1 cellular context compared by ENCODE assay signal in the genomic region with DNA sequence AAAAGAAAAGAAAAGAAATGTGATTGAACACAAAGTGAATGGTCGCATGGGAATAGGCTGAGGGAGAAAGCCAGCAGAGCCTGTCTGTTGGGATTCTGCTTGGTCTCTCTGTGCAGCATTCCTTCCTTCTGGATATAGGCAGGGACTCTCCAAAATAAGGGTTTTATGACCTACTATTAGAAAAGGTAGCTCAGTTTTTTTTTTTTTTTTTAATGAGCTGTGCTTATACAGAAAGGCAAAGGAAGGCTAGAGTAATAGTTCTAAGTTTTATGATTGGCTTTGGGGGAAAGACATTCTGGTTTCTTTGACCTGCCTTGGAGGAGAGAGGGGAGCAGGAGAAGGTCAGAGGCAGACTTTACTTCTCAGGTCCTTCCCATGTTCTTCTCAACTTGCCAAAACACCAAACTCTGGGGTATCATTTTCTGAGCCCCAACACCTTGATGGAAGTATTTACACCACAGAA.
TF ChIP-seq lines count a peak whose summit lies in the region.

No MANE protein-coding gene starts in this region.

TF ChIP-seq in HepG2, 621 proteins besides CTCF, POLR2A, EP300 and RAD21 (continues in another document):
- TF ChIP-seq KDM2A (CRISPR knock-in tag; IDR thresholded peaks at IDR 0.05; ENCODE audit: borderline replicate concordance, low read depth) (no peak), SIX4 (CRISPR knock-in tag; IDR thresholded peaks at IDR 0.05) (0 out of 2 replicates have a peak, but pooled peaks have one; percentile 53), POGZ (CRISPR knock-in tag; IDR thresholded peaks at IDR 0.05) (no peak; the same call in 1 of the 2 replicates), NAIF1 (CRISPR knock-in tag; IDR thresholded peaks at IDR 0.05; ENCODE audit: borderline replicate concordance) (no peak), HOXA3 (CRISPR knock-in tag; IDR thresholded peaks at IDR 0.05) (no peak), ZNF552 (CRISPR knock-in tag; IDR thresholded peaks at IDR 0.05; ENCODE audit: borderline replicate concordance) (no peak), ZNF670 (CRISPR knock-in tag; IDR thresholded peaks at IDR 0.05; ENCODE audit: borderline replicate concordance) (no peak), ZBTB42 (CRISPR knock-in tag; IDR thresholded peaks at IDR 0.05) (no peak), CCDC6 (CRISPR knock-in tag; IDR thresholded peaks at IDR 0.05) (no peak), ZNF776 (CRISPR knock-in tag; IDR thresholded peaks at IDR 0.05) (no peak), ZNF782 (CRISPR knock-in tag; IDR thresholded peaks at IDR 0.05; ENCODE audit: borderline replicate concordance) (no peak), TARDBP (CRISPR knock-in tag; IDR thresholded peaks at IDR 0.05) (no peak), FOXM1 (CRISPR knock-in tag; IDR thresholded peaks at IDR 0.05) (no peak), ATF1 (CRISPR knock-in tag; IDR thresholded peaks at IDR 0.05) (no peak), ZNF878 (CRISPR knock-in tag; IDR thresholded peaks at IDR 0.05) (no peak), KLF12 (CRISPR knock-in tag; IDR thresholded peaks at IDR 0.05; ENCODE audit: borderline replicate concordance) (no peak), CHD4 (IDR thresholded peaks at IDR 0.05; ENCODE audit: borderline replicate concordance, low read length) (0 out of 2 replicates have a peak, but pooled peaks have one; percentile 79), NR2F2 (IDR thresholded peaks at IDR 0.05; ENCODE audit: borderline replicate concordance, low read depth) (0 out of 2 replicates have a peak, but pooled peaks have one; percentile 67), ZFP36 (IDR thresholded peaks at IDR 0.05; ENCODE audit: borderline replicate concordance, low read depth, low read length, partially characterized antibody) (no peak), ZSCAN29 (CRISPR knock-in tag; conservative IDR thresholded peaks at IDR 0.05) (no peak), REXO4 (CRISPR knock-in tag; IDR thresholded peaks at IDR 0.05; ENCODE audit: borderline replicate concordance) (no peak), ZNF567 (CRISPR knock-in tag; IDR thresholded peaks at IDR 0.05; ENCODE audit: borderline replicate concordance) (no peak), ZNF543 (CRISPR knock-in tag; IDR thresholded peaks at IDR 0.05) (no peak), ZNF326 (CRISPR knock-in tag; IDR thresholded peaks at IDR 0.05; ENCODE audit: borderline replicate concordance) (no peak), SAFB2 (CRISPR knock-in tag; IDR thresholded peaks at IDR 0.05; ENCODE audit: borderline replicate concordance, low read depth) (peak; percentile 16; the same call in 1 of the 2 replicates), MED8 (CRISPR knock-in tag; IDR thresholded peaks at IDR 0.05; ENCODE audit: insufficient replicate concordance) (no peak), TRIM24 (CRISPR knock-in tag; IDR thresholded peaks at IDR 0.05) (0 out of 2 replicates have a peak, but pooled peaks have one; percentile 58), ATF7-NPFF (CRISPR knock-in tag; IDR thresholded peaks at IDR 0.05; ENCODE audit: low read depth) (no peak), ZNF644 (CRISPR knock-in tag; IDR thresholded peaks at IDR 0.05; ENCODE audit: low read depth) (0 out of 2 replicates have a peak, but pooled peaks have one; percentile 61), ZNF264 (CRISPR knock-in tag; IDR thresholded peaks at IDR 0.05) (peak; percentile 39), TCF12 (IDR thresholded peaks at IDR 0.05) (no peak), TCF12 (CRISPR knock-in tag; IDR thresholded peaks at IDR 0.05) (no peak), ZFP82 (CRISPR knock-in tag; IDR thresholded peaks at IDR 0.05; ENCODE audit: borderline replicate concordance) (0 out of 2 replicates have a peak, but pooled peaks have one; percentile 72), CREM (IDR thresholded peaks at IDR 0.05) (no peak), CREM (CRISPR knock-in tag; IDR thresholded peaks at IDR 0.05) (no peak), ZNF335 (CRISPR knock-in tag; IDR thresholded peaks at IDR 0.05) (no peak), MTF1 (CRISPR knock-in tag; IDR thresholded peaks at IDR 0.05) (no peak)
- TF ChIP-seq, protein P1, sequence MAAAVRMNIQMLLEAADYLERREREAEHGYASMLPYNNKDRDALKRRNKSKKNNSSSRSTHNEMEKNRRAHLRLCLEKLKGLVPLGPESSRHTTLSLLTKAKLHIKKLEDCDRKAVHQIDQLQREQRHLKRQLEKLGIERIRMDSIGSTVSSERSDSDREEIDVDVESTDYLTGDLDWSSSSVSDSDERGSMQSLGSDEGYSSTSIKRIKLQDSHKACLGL (CRISPR knock-in tag; IDR thresholded peaks at IDR 0.05) = no peak
- TF ChIP-seq, protein P2, sequence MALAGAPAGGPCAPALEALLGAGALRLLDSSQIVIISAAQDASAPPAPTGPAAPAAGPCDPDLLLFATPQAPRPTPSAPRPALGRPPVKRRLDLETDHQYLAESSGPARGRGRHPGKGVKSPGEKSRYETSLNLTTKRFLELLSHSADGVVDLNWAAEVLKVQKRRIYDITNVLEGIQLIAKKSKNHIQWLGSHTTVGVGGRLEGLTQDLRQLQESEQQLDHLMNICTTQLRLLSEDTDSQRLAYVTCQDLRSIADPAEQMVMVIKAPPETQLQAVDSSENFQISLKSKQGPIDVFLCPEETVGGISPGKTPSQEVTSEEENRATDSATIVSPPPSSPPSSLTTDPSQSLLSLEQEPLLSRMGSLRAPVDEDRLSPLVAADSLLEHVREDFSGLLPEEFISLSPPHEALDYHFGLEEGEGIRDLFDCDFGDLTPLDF (CRISPR knock-in tag; IDR thresholded peaks at IDR 0.05) = no peak; the same call in 1 of the 2 replicates
- TF ChIP-seq, protein P3, sequence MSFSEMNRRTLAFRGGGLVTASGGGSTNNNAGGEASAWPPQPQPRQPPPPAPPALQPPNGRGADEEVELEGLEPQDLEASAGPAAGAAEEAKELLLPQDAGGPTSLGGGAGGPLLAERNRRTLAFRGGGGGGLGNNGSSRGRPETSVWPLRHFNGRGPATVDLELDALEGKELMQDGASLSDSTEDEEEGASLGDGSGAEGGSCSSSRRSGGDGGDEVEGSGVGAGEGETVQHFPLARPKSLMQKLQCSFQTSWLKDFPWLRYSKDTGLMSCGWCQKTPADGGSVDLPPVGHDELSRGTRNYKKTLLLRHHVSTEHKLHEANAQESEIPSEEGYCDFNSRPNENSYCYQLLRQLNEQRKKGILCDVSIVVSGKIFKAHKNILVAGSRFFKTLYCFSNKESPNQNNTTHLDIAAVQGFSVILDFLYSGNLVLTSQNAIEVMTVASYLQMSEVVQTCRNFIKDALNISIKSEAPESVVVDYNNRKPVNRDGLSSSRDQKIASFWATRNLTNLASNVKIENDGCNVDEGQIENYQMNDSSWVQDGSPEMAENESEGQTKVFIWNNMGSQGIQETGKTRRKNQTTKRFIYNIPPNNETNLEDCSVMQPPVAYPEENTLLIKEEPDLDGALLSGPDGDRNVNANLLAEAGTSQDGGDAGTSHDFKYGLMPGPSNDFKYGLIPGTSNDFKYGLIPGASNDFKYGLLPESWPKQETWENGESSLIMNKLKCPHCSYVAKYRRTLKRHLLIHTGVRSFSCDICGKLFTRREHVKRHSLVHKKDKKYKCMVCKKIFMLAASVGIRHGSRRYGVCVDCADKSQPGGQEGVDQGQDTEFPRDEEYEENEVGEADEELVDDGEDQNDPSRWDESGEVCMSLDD (CRISPR knock-in tag; IDR thresholded peaks at IDR 0.05; ENCODE audit: borderline replicate concordance) = peak; percentile 99
- TF ChIP-seq, protein P4, sequence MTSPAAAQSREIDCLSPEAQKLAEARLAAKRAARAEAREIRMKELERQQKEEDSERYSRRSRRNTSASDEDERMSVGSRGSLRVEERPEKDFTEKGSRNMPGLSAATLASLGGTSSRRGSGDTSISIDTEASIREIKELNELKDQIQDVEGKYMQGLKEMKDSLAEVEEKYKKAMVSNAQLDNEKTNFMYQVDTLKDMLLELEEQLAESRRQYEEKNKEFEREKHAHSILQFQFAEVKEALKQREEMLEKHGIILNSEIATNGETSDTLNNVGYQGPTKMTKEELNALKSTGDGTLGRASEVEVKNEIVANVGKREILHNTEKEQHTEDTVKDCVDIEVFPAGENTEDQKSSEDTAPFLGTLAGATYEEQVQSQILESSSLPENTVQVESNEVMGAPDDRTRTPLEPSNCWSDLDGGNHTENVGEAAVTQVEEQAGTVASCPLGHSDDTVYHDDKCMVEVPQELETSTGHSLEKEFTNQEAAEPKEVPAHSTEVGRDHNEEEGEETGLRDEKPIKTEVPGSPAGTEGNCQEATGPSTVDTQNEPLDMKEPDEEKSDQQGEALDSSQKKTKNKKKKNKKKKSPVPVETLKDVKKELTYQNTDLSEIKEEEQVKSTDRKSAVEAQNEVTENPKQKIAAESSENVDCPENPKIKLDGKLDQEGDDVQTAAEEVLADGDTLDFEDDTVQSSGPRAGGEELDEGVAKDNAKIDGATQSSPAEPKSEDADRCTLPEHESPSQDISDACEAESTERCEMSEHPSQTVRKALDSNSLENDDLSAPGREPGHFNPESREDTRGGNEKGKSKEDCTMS (CRISPR knock-in tag; conservative IDR thresholded peaks at IDR 0.05) = no peak
- TF ChIP-seq, protein P5, sequence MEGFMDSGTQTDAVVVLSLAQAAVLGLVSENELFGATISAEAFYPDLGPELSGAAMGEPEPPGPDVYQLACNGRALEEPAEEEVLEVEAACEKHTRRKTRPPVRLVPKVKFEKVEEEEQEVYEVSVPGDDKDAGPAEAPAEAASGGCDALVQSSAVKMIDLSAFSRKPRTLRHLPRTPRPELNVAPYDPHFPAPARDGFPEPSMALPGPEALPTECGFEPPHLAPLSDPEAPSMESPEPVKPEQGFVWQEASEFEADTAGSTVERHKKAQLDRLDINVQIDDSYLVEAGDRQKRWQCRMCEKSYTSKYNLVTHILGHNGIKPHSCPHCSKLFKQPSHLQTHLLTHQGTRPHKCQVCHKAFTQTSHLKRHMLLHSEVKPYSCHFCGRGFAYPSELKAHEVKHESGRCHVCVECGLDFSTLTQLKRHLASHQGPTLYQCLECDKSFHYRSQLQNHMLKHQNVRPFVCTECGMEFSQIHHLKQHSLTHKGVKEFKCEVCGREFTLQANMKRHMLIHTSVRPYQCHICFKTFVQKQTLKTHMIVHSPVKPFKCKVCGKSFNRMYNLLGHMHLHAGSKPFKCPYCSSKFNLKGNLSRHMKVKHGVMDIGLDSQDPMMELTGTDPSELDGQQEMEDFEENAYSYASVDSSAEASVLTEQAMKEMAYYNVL (CRISPR knock-in tag; IDR thresholded peaks at IDR 0.05; ENCODE audit: borderline replicate concordance) = no peak
- TF ChIP-seq, protein P6, sequence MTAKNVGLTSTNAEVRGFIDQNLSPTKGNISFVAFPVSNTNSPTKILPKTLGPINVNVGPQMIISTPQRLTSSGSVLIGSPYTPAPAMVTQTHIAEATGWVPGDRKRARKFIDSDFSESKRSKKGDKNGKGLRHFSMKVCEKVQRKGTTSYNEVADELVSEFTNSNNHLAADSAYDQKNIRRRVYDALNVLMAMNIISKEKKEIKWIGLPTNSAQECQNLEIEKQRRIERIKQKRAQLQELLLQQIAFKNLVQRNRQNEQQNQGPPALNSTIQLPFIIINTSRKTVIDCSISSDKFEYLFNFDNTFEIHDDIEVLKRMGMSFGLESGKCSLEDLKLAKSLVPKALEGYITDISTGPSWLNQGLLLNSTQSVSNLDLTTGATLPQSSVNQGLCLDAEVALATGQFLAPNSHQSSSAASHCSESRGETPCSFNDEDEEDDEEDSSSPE (CRISPR knock-in tag; IDR thresholded peaks at IDR 0.05) = no peak
- TF ChIP-seq, protein P7, sequence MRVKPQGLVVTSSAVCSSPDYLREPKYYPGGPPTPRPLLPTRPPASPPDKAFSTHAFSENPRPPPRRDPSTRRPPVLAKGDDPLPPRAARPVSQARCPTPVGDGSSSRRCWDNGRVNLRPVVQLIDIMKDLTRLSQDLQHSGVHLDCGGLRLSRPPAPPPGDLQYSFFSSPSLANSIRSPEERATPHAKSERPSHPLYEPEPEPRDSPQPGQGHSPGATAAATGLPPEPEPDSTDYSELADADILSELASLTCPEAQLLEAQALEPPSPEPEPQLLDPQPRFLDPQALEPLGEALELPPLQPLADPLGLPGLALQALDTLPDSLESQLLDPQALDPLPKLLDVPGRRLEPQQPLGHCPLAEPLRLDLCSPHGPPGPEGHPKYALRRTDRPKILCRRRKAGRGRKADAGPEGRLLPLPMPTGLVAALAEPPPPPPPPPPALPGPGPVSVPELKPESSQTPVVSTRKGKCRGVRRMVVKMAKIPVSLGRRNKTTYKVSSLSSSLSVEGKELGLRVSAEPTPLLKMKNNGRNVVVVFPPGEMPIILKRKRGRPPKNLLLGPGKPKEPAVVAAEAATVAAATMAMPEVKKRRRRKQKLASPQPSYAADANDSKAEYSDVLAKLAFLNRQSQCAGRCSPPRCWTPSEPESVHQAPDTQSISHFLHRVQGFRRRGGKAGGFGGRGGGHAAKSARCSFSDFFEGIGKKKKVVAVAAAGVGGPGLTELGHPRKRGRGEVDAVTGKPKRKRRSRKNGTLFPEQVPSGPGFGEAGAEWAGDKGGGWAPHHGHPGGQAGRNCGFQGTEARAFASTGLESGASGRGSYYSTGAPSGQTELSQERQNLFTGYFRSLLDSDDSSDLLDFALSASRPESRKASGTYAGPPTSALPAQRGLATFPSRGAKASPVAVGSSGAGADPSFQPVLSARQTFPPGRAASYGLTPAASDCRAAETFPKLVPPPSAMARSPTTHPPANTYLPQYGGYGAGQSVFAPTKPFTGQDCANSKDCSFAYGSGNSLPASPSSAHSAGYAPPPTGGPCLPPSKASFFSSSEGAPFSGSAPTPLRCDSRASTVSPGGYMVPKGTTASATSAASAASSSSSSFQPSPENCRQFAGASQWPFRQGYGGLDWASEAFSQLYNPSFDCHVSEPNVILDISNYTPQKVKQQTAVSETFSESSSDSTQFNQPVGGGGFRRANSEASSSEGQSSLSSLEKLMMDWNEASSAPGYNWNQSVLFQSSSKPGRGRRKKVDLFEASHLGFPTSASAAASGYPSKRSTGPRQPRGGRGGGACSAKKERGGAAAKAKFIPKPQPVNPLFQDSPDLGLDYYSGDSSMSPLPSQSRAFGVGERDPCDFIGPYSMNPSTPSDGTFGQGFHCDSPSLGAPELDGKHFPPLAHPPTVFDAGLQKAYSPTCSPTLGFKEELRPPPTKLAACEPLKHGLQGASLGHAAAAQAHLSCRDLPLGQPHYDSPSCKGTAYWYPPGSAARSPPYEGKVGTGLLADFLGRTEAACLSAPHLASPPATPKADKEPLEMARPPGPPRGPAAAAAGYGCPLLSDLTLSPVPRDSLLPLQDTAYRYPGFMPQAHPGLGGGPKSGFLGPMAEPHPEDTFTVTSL (CRISPR knock-in tag; IDR thresholded peaks at IDR 0.05; ENCODE audit: borderline replicate concordance) = no peak
- TF ChIP-seq, protein P8, sequence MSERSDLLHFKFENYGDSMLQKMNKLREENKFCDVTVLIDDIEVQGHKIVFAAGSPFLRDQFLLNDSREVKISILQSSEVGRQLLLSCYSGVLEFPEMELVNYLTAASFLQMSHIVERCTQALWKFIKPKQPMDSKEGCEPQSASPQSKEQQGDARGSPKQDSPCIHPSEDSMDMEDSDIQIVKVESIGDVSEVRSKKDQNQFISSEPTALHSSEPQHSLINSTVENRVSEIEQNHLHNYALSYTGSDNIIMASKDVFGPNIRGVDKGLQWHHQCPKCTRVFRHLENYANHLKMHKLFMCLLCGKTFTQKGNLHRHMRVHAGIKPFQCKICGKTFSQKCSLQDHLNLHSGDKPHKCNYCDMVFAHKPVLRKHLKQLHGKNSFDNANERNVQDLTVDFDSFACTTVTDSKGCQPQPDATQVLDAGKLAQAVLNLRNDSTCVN (CRISPR knock-in tag; IDR thresholded peaks at IDR 0.05; ENCODE audit: borderline replicate concordance) = no peak
